ENCODE assay signal across 17 cellular contexts in the genomic region with DNA sequence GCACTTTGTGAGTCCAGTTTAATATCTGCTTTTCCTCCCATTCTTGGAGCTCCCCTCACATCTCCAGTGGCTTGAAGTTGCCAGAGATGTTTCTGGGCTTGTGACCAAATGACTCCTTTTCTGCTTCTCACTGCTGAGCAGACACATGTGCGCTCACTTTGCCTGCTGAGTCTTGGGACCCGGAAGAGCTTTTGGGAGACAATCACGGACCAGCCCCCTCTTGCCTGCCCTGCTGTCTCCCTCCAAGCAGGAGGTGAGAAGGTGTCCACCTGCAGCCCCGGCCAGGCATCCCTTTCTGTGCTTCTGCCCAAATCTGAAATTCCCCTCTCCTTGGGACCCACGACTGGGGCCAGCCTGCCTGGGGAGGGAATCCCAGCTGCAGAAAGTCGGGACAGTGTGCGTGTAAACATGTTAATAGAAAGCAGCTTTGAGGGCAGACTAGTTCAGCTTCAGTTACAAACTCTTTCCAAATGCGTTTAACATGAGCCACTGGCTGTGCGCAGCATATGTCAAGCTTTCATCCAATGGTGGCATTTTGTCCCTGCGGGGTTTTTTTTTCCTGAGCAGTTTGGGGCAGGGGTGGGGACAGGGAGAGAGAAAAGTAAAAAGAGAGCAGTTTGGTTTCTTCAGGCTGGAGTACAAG. TPM values are rescaled to one million over a fixed set of nuclear protein-coding genes. Genes with fewer than 3 reads are reported as not detected.
DNase-seq lines count a peak whose midpoint lies in the region; ATAC-seq and TF ChIP-seq lines count a peak whose summit lies in the region.
"Had no signal": no experiment of that assay in that cellular context is flagged by ENCODE, and none has a peak within 500 bp of the region (broad histone marks: within the 10 kb centered on the region; RNA-seq: fewer than 3 reads in every experiment).

No MANE protein-coding gene starts in this region.

- peaks cover 12% of the 10 kb centered on the region for H3K36me3 ChIP-seq in left ventricle myocardium inferior
- H3K36me3 ChIP-seq in skeletal muscle tissue (ENCODE audit: control insufficient read depth in 3 of 3, insufficient read depth in 3 of 3, low read length in 3 of 3) = peaks cover 0 to 3% (median 0%) of the 10 kb centered on the region in 3 donors

- H3K9me3 ChIP-seq in left ventricle myocardium inferior (replicated peaks) = no peaks in the 10 kb centered on the region
- H3K9me3 ChIP-seq in skeletal muscle tissue (ENCODE audit: control insufficient read depth in 3 of 3, low read length in 3 of 3) = no peaks in the 10 kb centered on the region

- DNase-seq in AG10803 (ENCODE audit: low read depth) (peak; percentile 84), chondrocyte (ENCODE audit: low spot score) (no peak), left ventricle myocardium inferior (no peak), COLO668 (lab: John Stamatoyannopoulos, UW; ENCODE audit: unreplicated experiment) (no peak), NCI-H524 (lab: John Stamatoyannopoulos, UW) (no peak), NCI-H1694 treated with DMSO at 0.1 percent for 48 hours (lab: John Stamatoyannopoulos, UW) (no peak)
- DNase-seq: activated naive CD4-positive, alpha-beta T cell treated with anti-CD3 and anti-CD28 coated beads, Interleukin-2, amount 50 U/mL, for 16 hours; DMS53; GOT3; NCI-H510A; T1000; trophoblast cell had no signal

- H3K27me3 ChIP-seq in left ventricle myocardium inferior (ENCODE audit: low read depth) (no peaks in the 10 kb centered on the region), skeletal muscle tissue (ENCODE audit: control insufficient read depth in 3 of 3, insufficient read depth in 3 of 3, low read length in 3 of 3) (no peaks in the 10 kb centered on the region)

- peak overlapping the region; percentile 96 for H3K27ac Mint-ChIP-seq in chondrocyte (ENCODE audit: unreplicated experiment)

- H3K27ac ChIP-seq in left ventricle myocardium inferior (replicated peaks) (peak overlapping the region; percentile 57), skeletal muscle tissue (ENCODE audit: low read depth, low read length) (peak overlapping the region; percentile 72)

- peak overlapping the region; percentile 34 for H3K4me3 Mint-ChIP-seq in chondrocyte (ENCODE audit: unreplicated experiment)

- H3K9ac ChIP-seq in skeletal muscle tissue (ENCODE audit: low read depth in 1 of 3, low read length in 3 of 3) = no peak overlapping the region

- H3K4me3 ChIP-seq in AG10803 (ENCODE audit: low read length) (peak overlapping the region; percentile 31), left ventricle myocardium inferior (no peak overlapping the region), skeletal muscle tissue (ENCODE audit: low read length in 3 of 3) (no peak overlapping the region)
- H3K4me3 ChIP-seq: lung had no signal

- ATAC-seq in HG02885 (IDR thresholded peaks at IDR 0.05; ENCODE audit: poor library complexity, unreplicated experiment) = no peak

- H3K4me1 Mint-ChIP-seq in chondrocyte (ENCODE audit: low read depth) = peaks cover 93% of the 10 kb centered on the region

- intact Hi-C loops in left ventricle myocardium inferior (cut with micrococcal nuclease) = no loop called here

- H3K9me3 Mint-ChIP-seq in chondrocyte (ENCODE audit: low read depth) = no peaks in the 10 kb centered on the region

- H3K4me1 ChIP-seq in left ventricle myocardium inferior (peaks cover 56% of the 10 kb centered on the region), skeletal muscle tissue (ENCODE audit: control insufficient read depth in 3 of 3, insufficient read depth in 3 of 3, low read length in 3 of 3) (peaks cover 23 to 29% (median 28%) of the 10 kb centered on the region in 3 donors)

- H3K27me3 Mint-ChIP-seq in chondrocyte (ENCODE audit: low read depth) = no peaks in the 10 kb centered on the region

- TF ChIP-seq CTCF in AG10803 (conservative IDR thresholded peaks at IDR 0.05; ENCODE audit: low read length) = no peak
- TF ChIP-seq CTCF in chondrocyte (IDR thresholded peaks at IDR 0.05) = no peak
- TF ChIP-seq CTCF in left ventricle myocardium inferior (IDR thresholded peaks at IDR 0.05; ENCODE audit: borderline replicate concordance) = no peak

- H3K36me3 Mint-ChIP-seq in chondrocyte (ENCODE audit: low read depth) = peaks cover 12% of the 10 kb centered on the region

RNA-seq across cellular contexts. Expression of a gene that starts 31.7 kb away (rescaled TPM):
- total RNA-seq in chondrocyte = 1,260 to 1,504 TPM (median 1,485 TPM) in 3 replicates
- total RNA-seq in left ventricle myocardium inferior = 62.6 TPM
- 69.9 TPM for total RNA-seq in skeletal muscle tissue
- total RNA-seq: activated CD8-positive, alpha-beta memory T cell treated with anti-CD3 and anti-CD28 coated beads for 36 hours had no signal

RNA-seq across cellular contexts. Expression of a gene that starts 38.6 kb away (rescaled TPM):
- 0.62 to 1.1 TPM in 2 of 3 replicates, not detected in the other for total RNA-seq in chondrocyte
- 0.27 TPM for total RNA-seq in left ventricle myocardium inferior
- total RNA-seq in skeletal muscle tissue = not detected
- total RNA-seq: activated CD8-positive, alpha-beta memory T cell treated with anti-CD3 and anti-CD28 coated beads for 36 hours; lung; renal cortical epithelial cell had no signal

Comparison
In these comparisons a context has a peak if more than half of its experiments do, and no peak if none do; other contexts are left out.
1. RNA of a gene that starts 31.7 kb away (total RNA-seq): 1,260 to 1,504 TPM in chondrocyte; 69.9 TPM in skeletal muscle tissue (single experiment) and 62.6 TPM in left ventricle myocardium inferior (single experiment); every median in the first group is over 10 times any median in the second.